ENCODE assay signal across 2 cellular contexts in the genomic region with DNA sequence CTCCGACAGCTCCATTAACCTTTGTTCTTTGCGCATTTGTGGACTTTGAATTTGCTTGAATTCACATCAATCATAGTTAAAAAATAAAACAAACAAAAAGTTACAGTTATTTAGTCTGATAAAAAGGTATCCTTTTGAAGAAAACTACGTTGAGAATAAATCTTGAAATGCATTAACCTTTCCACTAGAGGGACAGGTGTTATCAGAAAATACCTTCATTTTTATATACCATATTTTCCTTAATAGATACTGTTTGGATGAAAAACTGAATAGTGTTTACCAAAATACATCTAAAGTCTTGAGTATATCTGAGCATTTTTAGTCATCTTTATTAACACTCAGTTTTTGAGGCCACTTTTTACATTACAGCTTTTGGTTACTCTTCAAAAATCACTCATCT.
TF ChIP-seq lines count a peak whose summit lies in the region.

No MANE protein-coding gene starts in this region.

TF ChIP-seq in SK-N-SH, 30 proteins besides CTCF, POLR2A, EP300 and RAD21 (continued from another document):
- TF ChIP-seq, protein P1, sequence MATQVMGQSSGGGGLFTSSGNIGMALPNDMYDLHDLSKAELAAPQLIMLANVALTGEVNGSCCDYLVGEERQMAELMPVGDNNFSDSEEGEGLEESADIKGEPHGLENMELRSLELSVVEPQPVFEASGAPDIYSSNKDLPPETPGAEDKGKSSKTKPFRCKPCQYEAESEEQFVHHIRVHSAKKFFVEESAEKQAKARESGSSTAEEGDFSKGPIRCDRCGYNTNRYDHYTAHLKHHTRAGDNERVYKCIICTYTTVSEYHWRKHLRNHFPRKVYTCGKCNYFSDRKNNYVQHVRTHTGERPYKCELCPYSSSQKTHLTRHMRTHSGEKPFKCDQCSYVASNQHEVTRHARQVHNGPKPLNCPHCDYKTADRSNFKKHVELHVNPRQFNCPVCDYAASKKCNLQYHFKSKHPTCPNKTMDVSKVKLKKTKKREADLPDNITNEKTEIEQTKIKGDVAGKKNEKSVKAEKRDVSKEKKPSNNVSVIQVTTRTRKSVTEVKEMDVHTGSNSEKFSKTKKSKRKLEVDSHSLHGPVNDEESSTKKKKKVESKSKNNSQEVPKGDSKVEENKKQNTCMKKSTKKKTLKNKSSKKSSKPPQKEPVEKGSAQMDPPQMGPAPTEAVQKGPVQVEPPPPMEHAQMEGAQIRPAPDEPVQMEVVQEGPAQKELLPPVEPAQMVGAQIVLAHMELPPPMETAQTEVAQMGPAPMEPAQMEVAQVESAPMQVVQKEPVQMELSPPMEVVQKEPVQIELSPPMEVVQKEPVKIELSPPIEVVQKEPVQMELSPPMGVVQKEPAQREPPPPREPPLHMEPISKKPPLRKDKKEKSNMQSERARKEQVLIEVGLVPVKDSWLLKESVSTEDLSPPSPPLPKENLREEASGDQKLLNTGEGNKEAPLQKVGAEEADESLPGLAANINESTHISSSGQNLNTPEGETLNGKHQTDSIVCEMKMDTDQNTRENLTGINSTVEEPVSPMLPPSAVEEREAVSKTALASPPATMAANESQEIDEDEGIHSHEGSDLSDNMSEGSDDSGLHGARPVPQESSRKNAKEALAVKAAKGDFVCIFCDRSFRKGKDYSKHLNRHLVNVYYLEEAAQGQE (IDR thresholded peaks at IDR 0.05; ENCODE audit: low read depth, low read length): no peak
- TF ChIP-seq EZH2phosphoT487 (IDR thresholded peaks at IDR 0.05; ENCODE audit: borderline replicate concordance, low read depth) (no peak), TCF12 (IDR thresholded peaks at IDR 0.05) (no peak), YY1 (IDR thresholded peaks at IDR 0.05; ENCODE audit: low read depth) (no peak), RXRA (IDR thresholded peaks at IDR 0.05; ENCODE audit: borderline replicate concordance, low read depth) (no peak), NRF1 (IDR thresholded peaks at IDR 0.05; ENCODE audit: low read depth, low read length) (no peak), JUND (IDR thresholded peaks at IDR 0.05) (no peak), POLR2AphosphoS5 (IDR thresholded peaks at IDR 0.05; ENCODE audit: low read depth, low read length) (no peak), FOXJ3 (CRISPR knock-in tag; IDR thresholded peaks at IDR 0.05) (no peak), GABPA (IDR thresholded peaks at IDR 0.05; ENCODE audit: low read depth) (no peak), RFX5 (IDR thresholded peaks at IDR 0.05; ENCODE audit: low read length) (no peak), MEF2A (IDR thresholded peaks at IDR 0.05; ENCODE audit: borderline replicate concordance, low read depth) (no peak), SIN3A (IDR thresholded peaks at IDR 0.05; ENCODE audit: borderline replicate concordance, low read depth, low read length) (no peak), SMC3 (IDR thresholded peaks at IDR 0.05; ENCODE audit: low read depth, low read length) (no peak), FOSL2 (IDR thresholded peaks at IDR 0.05; ENCODE audit: borderline replicate concordance, low read depth) (no peak)
- TF ChIP-seq, protein P2, sequence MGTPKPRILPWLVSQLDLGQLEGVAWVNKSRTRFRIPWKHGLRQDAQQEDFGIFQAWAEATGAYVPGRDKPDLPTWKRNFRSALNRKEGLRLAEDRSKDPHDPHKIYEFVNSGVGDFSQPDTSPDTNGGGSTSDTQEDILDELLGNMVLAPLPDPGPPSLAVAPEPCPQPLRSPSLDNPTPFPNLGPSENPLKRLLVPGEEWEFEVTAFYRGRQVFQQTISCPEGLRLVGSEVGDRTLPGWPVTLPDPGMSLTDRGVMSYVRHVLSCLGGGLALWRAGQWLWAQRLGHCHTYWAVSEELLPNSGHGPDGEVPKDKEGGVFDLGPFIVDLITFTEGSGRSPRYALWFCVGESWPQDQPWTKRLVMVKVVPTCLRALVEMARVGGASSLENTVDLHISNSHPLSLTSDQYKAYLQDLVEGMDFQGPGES (IDR thresholded peaks at IDR 0.05; ENCODE audit: low read depth, low read length): no peak
- TF ChIP-seq, protein P3, sequence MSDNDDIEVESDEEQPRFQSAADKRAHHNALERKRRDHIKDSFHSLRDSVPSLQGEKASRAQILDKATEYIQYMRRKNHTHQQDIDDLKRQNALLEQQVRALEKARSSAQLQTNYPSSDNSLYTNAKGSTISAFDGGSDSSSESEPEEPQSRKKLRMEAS (IDR thresholded peaks at IDR 0.05; ENCODE audit: low read depth): no peak
- TF ChIP-seq, protein P4, sequence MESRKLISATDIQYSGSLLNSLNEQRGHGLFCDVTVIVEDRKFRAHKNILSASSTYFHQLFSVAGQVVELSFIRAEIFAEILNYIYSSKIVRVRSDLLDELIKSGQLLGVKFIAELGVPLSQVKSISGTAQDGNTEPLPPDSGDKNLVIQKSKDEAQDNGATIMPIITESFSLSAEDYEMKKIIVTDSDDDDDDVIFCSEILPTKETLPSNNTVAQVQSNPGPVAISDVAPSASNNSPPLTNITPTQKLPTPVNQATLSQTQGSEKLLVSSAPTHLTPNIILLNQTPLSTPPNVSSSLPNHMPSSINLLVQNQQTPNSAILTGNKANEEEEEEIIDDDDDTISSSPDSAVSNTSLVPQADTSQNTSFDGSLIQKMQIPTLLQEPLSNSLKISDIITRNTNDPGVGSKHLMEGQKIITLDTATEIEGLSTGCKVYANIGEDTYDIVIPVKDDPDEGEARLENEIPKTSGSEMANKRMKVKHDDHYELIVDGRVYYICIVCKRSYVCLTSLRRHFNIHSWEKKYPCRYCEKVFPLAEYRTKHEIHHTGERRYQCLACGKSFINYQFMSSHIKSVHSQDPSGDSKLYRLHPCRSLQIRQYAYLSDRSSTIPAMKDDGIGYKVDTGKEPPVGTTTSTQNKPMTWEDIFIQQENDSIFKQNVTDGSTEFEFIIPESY (IDR thresholded peaks at IDR 0.05; ENCODE audit: borderline replicate concordance, low read depth): no peak

TF ChIP-seq in SK-N-SH treated with all-trans-retinoic acid at 6 μM for 48 hours, 23 proteins besides CTCF, POLR2A, EP300 and RAD21 (continued from another document):
- TF ChIP-seq, protein P5, sequence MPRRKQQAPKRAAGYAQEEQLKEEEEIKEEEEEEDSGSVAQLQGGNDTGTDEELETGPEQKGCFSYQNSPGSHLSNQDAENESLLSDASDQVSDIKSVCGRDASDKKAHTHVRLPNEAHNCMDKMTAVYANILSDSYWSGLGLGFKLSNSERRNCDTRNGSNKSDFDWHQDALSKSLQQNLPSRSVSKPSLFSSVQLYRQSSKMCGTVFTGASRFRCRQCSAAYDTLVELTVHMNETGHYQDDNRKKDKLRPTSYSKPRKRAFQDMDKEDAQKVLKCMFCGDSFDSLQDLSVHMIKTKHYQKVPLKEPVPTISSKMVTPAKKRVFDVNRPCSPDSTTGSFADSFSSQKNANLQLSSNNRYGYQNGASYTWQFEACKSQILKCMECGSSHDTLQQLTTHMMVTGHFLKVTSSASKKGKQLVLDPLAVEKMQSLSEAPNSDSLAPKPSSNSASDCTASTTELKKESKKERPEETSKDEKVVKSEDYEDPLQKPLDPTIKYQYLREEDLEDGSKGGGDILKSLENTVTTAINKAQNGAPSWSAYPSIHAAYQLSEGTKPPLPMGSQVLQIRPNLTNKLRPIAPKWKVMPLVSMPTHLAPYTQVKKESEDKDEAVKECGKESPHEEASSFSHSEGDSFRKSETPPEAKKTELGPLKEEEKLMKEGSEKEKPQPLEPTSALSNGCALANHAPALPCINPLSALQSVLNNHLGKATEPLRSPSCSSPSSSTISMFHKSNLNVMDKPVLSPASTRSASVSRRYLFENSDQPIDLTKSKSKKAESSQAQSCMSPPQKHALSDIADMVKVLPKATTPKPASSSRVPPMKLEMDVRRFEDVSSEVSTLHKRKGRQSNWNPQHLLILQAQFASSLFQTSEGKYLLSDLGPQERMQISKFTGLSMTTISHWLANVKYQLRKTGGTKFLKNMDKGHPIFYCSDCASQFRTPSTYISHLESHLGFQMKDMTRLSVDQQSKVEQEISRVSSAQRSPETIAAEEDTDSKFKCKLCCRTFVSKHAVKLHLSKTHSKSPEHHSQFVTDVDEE (CRISPR knock-in tag; IDR thresholded peaks at IDR 0.05): no peak
- TF ChIP-seq RARB (CRISPR knock-in tag; IDR thresholded peaks at IDR 0.05): no peak
